Comparison of ENCODE assay signal across 1 cellular context in genomic region chr14:31025335-31026075, GRCh38.
A peak's percentile ranks its signal among the peaks of the same experiment; 100 is the strongest.
TF ChIP-seq lines count a peak whose summit lies in the region.

A gene with protein sequence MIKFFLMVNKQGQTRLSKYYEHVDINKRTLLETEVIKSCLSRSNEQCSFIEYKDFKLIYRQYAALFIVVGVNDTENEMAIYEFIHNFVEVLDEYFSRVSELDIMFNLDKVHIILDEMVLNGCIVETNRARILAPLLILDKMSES (plus strand): TSS chr14:31025649. CDS start chr14:31066197, 40,548 bp downstream.

TF ChIP-seq in HepG2, 621 proteins besides CTCF, POLR2A, EP300 and RAD21 (continued from another document and continues in another):
- TF ChIP-seq, protein P1, sequence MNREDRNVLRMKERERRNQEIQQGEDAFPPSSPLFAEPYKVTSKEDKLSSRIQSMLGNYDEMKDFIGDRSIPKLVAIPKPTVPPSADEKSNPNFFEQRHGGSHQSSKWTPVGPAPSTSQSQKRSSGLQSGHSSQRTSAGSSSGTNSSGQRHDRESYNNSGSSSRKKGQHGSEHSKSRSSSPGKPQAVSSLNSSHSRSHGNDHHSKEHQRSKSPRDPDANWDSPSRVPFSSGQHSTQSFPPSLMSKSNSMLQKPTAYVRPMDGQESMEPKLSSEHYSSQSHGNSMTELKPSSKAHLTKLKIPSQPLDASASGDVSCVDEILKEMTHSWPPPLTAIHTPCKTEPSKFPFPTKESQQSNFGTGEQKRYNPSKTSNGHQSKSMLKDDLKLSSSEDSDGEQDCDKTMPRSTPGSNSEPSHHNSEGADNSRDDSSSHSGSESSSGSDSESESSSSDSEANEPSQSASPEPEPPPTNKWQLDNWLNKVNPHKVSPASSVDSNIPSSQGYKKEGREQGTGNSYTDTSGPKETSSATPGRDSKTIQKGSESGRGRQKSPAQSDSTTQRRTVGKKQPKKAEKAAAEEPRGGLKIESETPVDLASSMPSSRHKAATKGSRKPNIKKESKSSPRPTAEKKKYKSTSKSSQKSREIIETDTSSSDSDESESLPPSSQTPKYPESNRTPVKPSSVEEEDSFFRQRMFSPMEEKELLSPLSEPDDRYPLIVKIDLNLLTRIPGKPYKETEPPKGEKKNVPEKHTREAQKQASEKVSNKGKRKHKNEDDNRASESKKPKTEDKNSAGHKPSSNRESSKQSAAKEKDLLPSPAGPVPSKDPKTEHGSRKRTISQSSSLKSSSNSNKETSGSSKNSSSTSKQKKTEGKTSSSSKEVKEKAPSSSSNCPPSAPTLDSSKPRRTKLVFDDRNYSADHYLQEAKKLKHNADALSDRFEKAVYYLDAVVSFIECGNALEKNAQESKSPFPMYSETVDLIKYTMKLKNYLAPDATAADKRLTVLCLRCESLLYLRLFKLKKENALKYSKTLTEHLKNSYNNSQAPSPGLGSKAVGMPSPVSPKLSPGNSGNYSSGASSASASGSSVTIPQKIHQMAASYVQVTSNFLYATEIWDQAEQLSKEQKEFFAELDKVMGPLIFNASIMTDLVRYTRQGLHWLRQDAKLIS (CRISPR knock-in tag; IDR thresholded peaks at IDR 0.05) = peak; percentile 92
- TF ChIP-seq SPEN (CRISPR knock-in tag; IDR thresholded peaks at IDR 0.05; ENCODE audit: low read depth) = no peak; the same call in none of the 2 replicates
- peak; percentile 72; the same call in 1 of the 2 replicates for TF ChIP-seq ZNF687 (CRISPR knock-in tag; IDR thresholded peaks at IDR 0.05)
- TF ChIP-seq ZSCAN22 (CRISPR knock-in tag; IDR thresholded peaks at IDR 0.05) = peak; percentile 99
- TF ChIP-seq ZZZ3 (CRISPR knock-in tag; IDR thresholded peaks at IDR 0.05; ENCODE audit: borderline replicate concordance) = peak; percentile 60; the same call in 1 of the 2 replicates
- TF ChIP-seq TSC22D2 (CRISPR knock-in tag; IDR thresholded peaks at IDR 0.05; ENCODE audit: borderline replicate concordance) = peak; percentile 69; the same call in 1 of the 2 replicates
- TF ChIP-seq ZBTB7A (CRISPR knock-in tag; IDR thresholded peaks at IDR 0.05) = 0 out of 2 replicates have a peak, but pooled peaks have one; percentile 11
- peak; percentile 86 for TF ChIP-seq IRF2 (CRISPR knock-in tag; IDR thresholded peaks at IDR 0.05)
- peak; percentile 80; the same call in 1 of the 2 replicates for TF ChIP-seq MXD3 (CRISPR knock-in tag; IDR thresholded peaks at IDR 0.05)
- TF ChIP-seq HDAC1 (CRISPR knock-in tag; IDR thresholded peaks at IDR 0.05) = peak; percentile 92
- TF ChIP-seq DPF2 (CRISPR knock-in tag; IDR thresholded peaks at IDR 0.05; ENCODE audit: borderline replicate concordance, low read depth) = peak; percentile 3; the same call in 1 of the 2 replicates
- no peak for TF ChIP-seq ZNF589 (CRISPR knock-in tag; conservative IDR thresholded peaks at IDR 0.05)
- peak; percentile 15 for TF ChIP-seq NR2C2 (CRISPR knock-in tag; IDR thresholded peaks at IDR 0.05; ENCODE audit: borderline replicate concordance)
- TF ChIP-seq HMGA1 (CRISPR knock-in tag; conservative IDR thresholded peaks at IDR 0.05) = no peak
- TF ChIP-seq ZMYM2 (CRISPR knock-in tag; IDR thresholded peaks at IDR 0.05) = no peak
- peak; percentile 77; the same call in 1 of the 2 replicates for TF ChIP-seq ZBTB1 (CRISPR knock-in tag; IDR thresholded peaks at IDR 0.05; ENCODE audit: borderline replicate concordance)
- TF ChIP-seq JARID2 (CRISPR knock-in tag; IDR thresholded peaks at IDR 0.05; ENCODE audit: insufficient replicate concordance) = no peak
- TF ChIP-seq GATAD2A (CRISPR knock-in tag; IDR thresholded peaks at IDR 0.05) = peak; percentile 65
- peak; percentile 77; the same call in 1 of the 2 replicates for TF ChIP-seq POGK (CRISPR knock-in tag; conservative IDR thresholded peaks at IDR 0.05)
- no peak; the same call in none of the 2 replicates for TF ChIP-seq ZBTB42 (CRISPR knock-in tag; IDR thresholded peaks at IDR 0.05)
- peak; percentile 63; the same call in 1 of the 2 replicates for TF ChIP-seq ZNF143 (CRISPR knock-in tag; IDR thresholded peaks at IDR 0.05)
- TF ChIP-seq TCF12 (IDR thresholded peaks at IDR 0.05) = no peak
- TF ChIP-seq TCF12 (CRISPR knock-in tag; IDR thresholded peaks at IDR 0.05) = peak; percentile 89; the same call in 1 of the 2 replicates
- TF ChIP-seq, protein P2, sequence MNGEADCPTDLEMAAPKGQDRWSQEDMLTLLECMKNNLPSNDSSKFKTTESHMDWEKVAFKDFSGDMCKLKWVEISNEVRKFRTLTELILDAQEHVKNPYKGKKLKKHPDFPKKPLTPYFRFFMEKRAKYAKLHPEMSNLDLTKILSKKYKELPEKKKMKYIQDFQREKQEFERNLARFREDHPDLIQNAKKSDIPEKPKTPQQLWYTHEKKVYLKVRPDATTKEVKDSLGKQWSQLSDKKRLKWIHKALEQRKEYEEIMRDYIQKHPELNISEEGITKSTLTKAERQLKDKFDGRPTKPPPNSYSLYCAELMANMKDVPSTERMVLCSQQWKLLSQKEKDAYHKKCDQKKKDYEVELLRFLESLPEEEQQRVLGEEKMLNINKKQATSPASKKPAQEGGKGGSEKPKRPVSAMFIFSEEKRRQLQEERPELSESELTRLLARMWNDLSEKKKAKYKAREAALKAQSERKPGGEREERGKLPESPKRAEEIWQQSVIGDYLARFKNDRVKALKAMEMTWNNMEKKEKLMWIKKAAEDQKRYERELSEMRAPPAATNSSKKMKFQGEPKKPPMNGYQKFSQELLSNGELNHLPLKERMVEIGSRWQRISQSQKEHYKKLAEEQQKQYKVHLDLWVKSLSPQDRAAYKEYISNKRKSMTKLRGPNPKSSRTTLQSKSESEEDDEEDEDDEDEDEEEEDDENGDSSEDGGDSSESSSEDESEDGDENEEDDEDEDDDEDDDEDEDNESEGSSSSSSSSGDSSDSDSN (CRISPR knock-in tag; IDR thresholded peaks at IDR 0.05) = peak; percentile 90
- TF ChIP-seq HNF4A (CRISPR knock-in tag; IDR thresholded peaks at IDR 0.05) = no peak
- TF ChIP-seq SP5 (CRISPR knock-in tag; IDR thresholded peaks at IDR 0.05; ENCODE audit: borderline replicate concordance, low read depth) = no peak
- TF ChIP-seq SAP130 (CRISPR knock-in tag; IDR thresholded peaks at IDR 0.05; ENCODE audit: low read depth) = peak; percentile 60
- no peak for TF ChIP-seq MYPOP (CRISPR knock-in tag; IDR thresholded peaks at IDR 0.05)
- TF ChIP-seq ZSCAN21 (CRISPR knock-in tag; IDR thresholded peaks at IDR 0.05; ENCODE audit: borderline replicate concordance) = 0 out of 2 replicates have a peak, but pooled peaks have one; percentile 14
- 0 out of 2 replicates have a peak, but pooled peaks have one; percentile 19 for TF ChIP-seq RFX3 (CRISPR knock-in tag; IDR thresholded peaks at IDR 0.05)
- TF ChIP-seq ZNF512 (CRISPR knock-in tag; IDR thresholded peaks at IDR 0.05) = no peak
- TF ChIP-seq MZF1 (CRISPR knock-in tag; IDR thresholded peaks at IDR 0.05; ENCODE audit: borderline replicate concordance) = no peak; the same call in none of the 2 replicates
- no peak; the same call in 1 of the 2 replicates for TF ChIP-seq ZNF549 (CRISPR knock-in tag; IDR thresholded peaks at IDR 0.05)
- TF ChIP-seq MATR3 (CRISPR knock-in tag; IDR thresholded peaks at IDR 0.05) = no peak
- TF ChIP-seq NCOA2 (CRISPR knock-in tag; IDR thresholded peaks at IDR 0.05) = peak; percentile 64
- peak; percentile 92 for TF ChIP-seq ZFX (CRISPR knock-in tag; IDR thresholded peaks at IDR 0.05; ENCODE audit: low read depth)
- TF ChIP-seq, protein P3, sequence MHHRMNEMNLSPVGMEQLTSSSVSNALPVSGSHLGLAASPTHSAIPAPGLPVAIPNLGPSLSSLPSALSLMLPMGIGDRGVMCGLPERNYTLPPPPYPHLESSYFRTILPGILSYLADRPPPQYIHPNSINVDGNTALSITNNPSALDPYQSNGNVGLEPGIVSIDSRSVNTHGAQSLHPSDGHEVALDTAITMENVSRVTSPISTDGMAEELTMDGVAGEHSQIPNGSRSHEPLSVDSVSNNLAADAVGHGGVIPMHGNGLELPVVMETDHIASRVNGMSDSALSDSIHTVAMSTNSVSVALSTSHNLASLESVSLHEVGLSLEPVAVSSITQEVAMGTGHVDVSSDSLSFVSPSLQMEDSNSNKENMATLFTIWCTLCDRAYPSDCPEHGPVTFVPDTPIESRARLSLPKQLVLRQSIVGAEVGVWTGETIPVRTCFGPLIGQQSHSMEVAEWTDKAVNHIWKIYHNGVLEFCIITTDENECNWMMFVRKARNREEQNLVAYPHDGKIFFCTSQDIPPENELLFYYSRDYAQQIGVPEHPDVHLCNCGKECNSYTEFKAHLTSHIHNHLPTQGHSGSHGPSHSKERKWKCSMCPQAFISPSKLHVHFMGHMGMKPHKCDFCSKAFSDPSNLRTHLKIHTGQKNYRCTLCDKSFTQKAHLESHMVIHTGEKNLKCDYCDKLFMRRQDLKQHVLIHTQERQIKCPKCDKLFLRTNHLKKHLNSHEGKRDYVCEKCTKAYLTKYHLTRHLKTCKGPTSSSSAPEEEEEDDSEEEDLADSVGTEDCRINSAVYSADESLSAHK (CRISPR knock-in tag; IDR thresholded peaks at IDR 0.05; ENCODE audit: borderline replicate concordance) = no peak; the same call in 1 of the 2 replicates
- TF ChIP-seq MAFG (CRISPR knock-in tag; IDR thresholded peaks at IDR 0.05) = no peak
- 0 out of 2 replicates have a peak, but pooled peaks have one; percentile 65 for TF ChIP-seq STAT5B (CRISPR knock-in tag; IDR thresholded peaks at IDR 0.05)
- TF ChIP-seq ZMYM4 (CRISPR knock-in tag; IDR thresholded peaks at IDR 0.05) = no peak
- TF ChIP-seq SALL2 (CRISPR knock-in tag; IDR thresholded peaks at IDR 0.05) = 0 out of 2 replicates have a peak, but pooled peaks have one; percentile 5
- TF ChIP-seq ZNF383 (CRISPR knock-in tag; IDR thresholded peaks at IDR 0.05; ENCODE audit: borderline replicate concordance) = peak; percentile 88; the same call in 1 of the 2 replicates
